Comparison of ENCODE assay signal across 8 cellular contexts in genomic region chr9:34957492-34958410, GRCh38. TPM values are rescaled to one million over a fixed set of nuclear protein-coding genes. Genes with fewer than 3 reads are reported as not detected.
A peak's percentile ranks its signal among the peaks of the same experiment; 100 is the strongest.
DNase-seq lines count a peak whose midpoint lies in the region; TF ChIP-seq lines count a peak whose summit lies in the region.

Gene PHF24 (plus strand): TSS chr9:34958285. CDS start chr9:34971299, 13,014 bp downstream.

- H3K27me3 Mint-ChIP-seq in CD8-positive, alpha-beta memory T cell, result peaks cover 30 to 77% of the 10 kb centered on the region in 2 donors

- peak within 1 kb of the TSS; percentile 26 to 82 (median 66) for H3K4me3 Mint-ChIP-seq in CD8-positive, alpha-beta memory T cell

- no peak within 1 kb of the TSS for H3K4me3 ChIP-seq in CD8-positive, alpha-beta memory T cell (ENCODE audit: low read length)
- H3K4me3 ChIP-seq in adipocyte (ENCODE audit: low read length) (peak within 1 kb of the TSS; percentile 47), iPS-18c (ENCODE audit: insufficient read depth, low read depth, low read length) (peak within 1 kb of the TSS; percentile 47)

- POLR2A ChIA-PET in CD8-positive, alpha-beta memory T cell (lab: Charles Lee), result interaction anchor here (0.5 kb wide), 1 partner anchor 8 kb away, joined by 3 read pairs; no protein-coding TSS in a partner anchor

- no peaks in the 10 kb centered on the region for H3K9me3 ChIP-seq in CD8-positive, alpha-beta memory T cell (ENCODE audit: low read length)
- no peaks in the 10 kb centered on the region for H3K9me3 ChIP-seq in adipocyte (ENCODE audit: control insufficient read depth, low read length)
- no peaks in the 10 kb centered on the region for H3K9me3 ChIP-seq in iPS-18c (ENCODE audit: control insufficient read depth, insufficient read depth, low read length)

- peak within 1 kb of the TSS in 1 of 8 donors; percentile 76 for H3K27ac Mint-ChIP-seq in CD8-positive, alpha-beta memory T cell

- DNase-seq in CD8-positive, alpha-beta memory T cell, result peak in 4 of 5 donors; percentile 2 to 50 (median 17)
- peak; percentile 44 for DNase-seq in adipocyte (ENCODE audit: low read depth)
- DNase-seq in stimulated activated CD4-positive, alpha-beta T cell treated with anti-CD3 and anti-CD28 coated beads, Interleukin-1b, Interleukin-23, amount 100 ng/mL, for 4 hours (ENCODE audit: low read depth in 2 of 2), result peak; percentile 18 to 23
- no peak for DNase-seq in NCI-H2107 treated with DMSO at 0.1 percent for 48 hours (lab: John Stamatoyannopoulos, UW; ENCODE audit: unreplicated experiment)
- no peak for DNase-seq in A172 (ENCODE audit: low spot score)
- no peak for DNase-seq in activated CD4-positive, CD25-positive, alpha-beta regulatory T cell treated with anti-CD3 and anti-CD28 coated beads, Interleukin-2, amount 50 U/mL, for 72 hours

- H3K36me3 ChIP-seq in CD8-positive, alpha-beta memory T cell (ENCODE audit: insufficient read depth, low read length), result no peaks in the 10 kb centered on the region
- no peaks in the 10 kb centered on the region for H3K36me3 ChIP-seq in adipocyte (ENCODE audit: control insufficient read depth, insufficient read depth, low read length, severe bottlenecking)

- H3K9me3 Mint-ChIP-seq in CD8-positive, alpha-beta memory T cell, result no peaks in the 10 kb centered on the region

- no peak within 1 kb of the TSS for H3K9ac ChIP-seq in adipocyte (ENCODE audit: low read length)

- no peaks in the 10 kb centered on the region for H3K36me3 Mint-ChIP-seq in CD8-positive, alpha-beta memory T cell

- no peaks in the 10 kb centered on the region for H3K4me1 ChIP-seq in CD8-positive, alpha-beta memory T cell (ENCODE audit: insufficient read depth, low read length)
- peaks cover 5% of the 10 kb centered on the region for H3K4me1 ChIP-seq in adipocyte (ENCODE audit: control insufficient read depth, insufficient read depth, low read length)

- CTCF ChIA-PET in CD8-positive, alpha-beta memory T cell (lab: Charles Lee), result no interaction called here

- H3K27me3 ChIP-seq in CD8-positive, alpha-beta memory T cell (ENCODE audit: insufficient read depth, low read length, poor library complexity, severe bottlenecking), result peaks cover 32% of the 10 kb centered on the region
- H3K27me3 ChIP-seq in adipocyte (replicated peaks; ENCODE audit: control insufficient read depth, insufficient read depth, low read length), result peaks cover 52% of the 10 kb centered on the region

- peak; percentile 39 for TF ChIP-seq CTCF in LNCAP (IDR thresholded peaks at IDR 0.05)

- H3K4me1 Mint-ChIP-seq in CD8-positive, alpha-beta memory T cell, result peaks cover 0 to 5% (median 2%) of the 10 kb centered on the region in 3 donors

- H3K27ac ChIP-seq in CD8-positive, alpha-beta memory T cell (ENCODE audit: low read depth, low read length), result no peak within 1 kb of the TSS

RNA-seq across cellular contexts. Expression of gene PHF24, which starts in this region (rescaled TPM):
- under 1 TPM in 1 of 2 experiments, not detected in 1; 0.04 TPM for total RNA-seq in CD8-positive, alpha-beta memory T cell
- not detected for polyA plus RNA-seq in CD8-positive, alpha-beta memory T cell
- 0.05 TPM in 1 of 2 replicates, not detected in the other for total RNA-seq in A172 (2014; rRNA removed; shearing (Covaris generic))

Comparison
In these comparisons a context has a peak if more than half of its experiments do, and no peak if none do; other contexts are left out.
1. Peak in DNase-seq in CD8-positive, alpha-beta memory T cell; RNA of the gene not detected or under 1 TPM.
2. DNase-seq: peak in adipocyte (single experiment) and stimulated activated CD4-positive, alpha-beta T cell treated with anti-CD3 and anti-CD28 coated beads, Interleukin-1b, Interleukin-23, amount 100 ng/mL, for 4 hours (2 of 2); none in NCI-H2107 treated with DMSO at 0.1 percent for 48 hours (single experiment), A172 (single experiment) and activated CD4-positive, CD25-positive, alpha-beta regulatory T cell treated with anti-CD3 and anti-CD28 coated beads, Interleukin-2, amount 50 U/mL, for 72 hours (single experiment).